In genomic region chr11:9004310-9004945, GRCh38 we compare ENCODE assay signal across 1 cellular context.
TF ChIP-seq lines count a peak whose summit lies in the region.

No MANE protein-coding gene starts in this region.

TF ChIP-seq in GM23338, 12 proteins besides CTCF, POLR2A, EP300 and RAD21 (continued from another document):
- no peak for TF ChIP-seq ZNF462 (CRISPR knock-in tag; IDR thresholded peaks at IDR 0.05)
- no peak for TF ChIP-seq REST (IDR thresholded peaks at IDR 0.05; ENCODE audit: unreplicated experiment)
- no peak for TF ChIP-seq POLR2AphosphoS5 (IDR thresholded peaks at IDR 0.05; ENCODE audit: low read depth)
- TF ChIP-seq EZH2 (IDR thresholded peaks at IDR 0.05; ENCODE audit: low read depth, unreplicated experiment) = no peak
- TF ChIP-seq ZNF114 (CRISPR knock-in tag; IDR thresholded peaks at IDR 0.05) = no peak
- TF ChIP-seq NANOG (IDR thresholded peaks at IDR 0.05; ENCODE audit: borderline replicate concordance) = no peak
- TF ChIP-seq ZNF331 (CRISPR knock-in tag; IDR thresholded peaks at IDR 0.05; ENCODE audit: low read depth) = no peak
- TF ChIP-seq JUNB (IDR thresholded peaks at IDR 0.05; ENCODE audit: unreplicated experiment) = no peak
- no peak for TF ChIP-seq STAT1 (IDR thresholded peaks at IDR 0.05; ENCODE audit: unreplicated experiment)
- TF ChIP-seq, protein P1, sequence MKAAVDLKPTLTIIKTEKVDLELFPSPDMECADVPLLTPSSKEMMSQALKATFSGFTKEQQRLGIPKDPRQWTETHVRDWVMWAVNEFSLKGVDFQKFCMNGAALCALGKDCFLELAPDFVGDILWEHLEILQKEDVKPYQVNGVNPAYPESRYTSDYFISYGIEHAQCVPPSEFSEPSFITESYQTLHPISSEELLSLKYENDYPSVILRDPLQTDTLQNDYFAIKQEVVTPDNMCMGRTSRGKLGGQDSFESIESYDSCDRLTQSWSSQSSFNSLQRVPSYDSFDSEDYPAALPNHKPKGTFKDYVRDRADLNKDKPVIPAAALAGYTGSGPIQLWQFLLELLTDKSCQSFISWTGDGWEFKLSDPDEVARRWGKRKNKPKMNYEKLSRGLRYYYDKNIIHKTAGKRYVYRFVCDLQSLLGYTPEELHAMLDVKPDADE (IDR thresholded peaks at IDR 0.05) = no peak
- no peak for TF ChIP-seq CREB1 (CRISPR knock-in tag; IDR thresholded peaks at IDR 0.05; ENCODE audit: low read depth)
